18 cellular contexts compared by ENCODE assay signal in the genomic region with DNA sequence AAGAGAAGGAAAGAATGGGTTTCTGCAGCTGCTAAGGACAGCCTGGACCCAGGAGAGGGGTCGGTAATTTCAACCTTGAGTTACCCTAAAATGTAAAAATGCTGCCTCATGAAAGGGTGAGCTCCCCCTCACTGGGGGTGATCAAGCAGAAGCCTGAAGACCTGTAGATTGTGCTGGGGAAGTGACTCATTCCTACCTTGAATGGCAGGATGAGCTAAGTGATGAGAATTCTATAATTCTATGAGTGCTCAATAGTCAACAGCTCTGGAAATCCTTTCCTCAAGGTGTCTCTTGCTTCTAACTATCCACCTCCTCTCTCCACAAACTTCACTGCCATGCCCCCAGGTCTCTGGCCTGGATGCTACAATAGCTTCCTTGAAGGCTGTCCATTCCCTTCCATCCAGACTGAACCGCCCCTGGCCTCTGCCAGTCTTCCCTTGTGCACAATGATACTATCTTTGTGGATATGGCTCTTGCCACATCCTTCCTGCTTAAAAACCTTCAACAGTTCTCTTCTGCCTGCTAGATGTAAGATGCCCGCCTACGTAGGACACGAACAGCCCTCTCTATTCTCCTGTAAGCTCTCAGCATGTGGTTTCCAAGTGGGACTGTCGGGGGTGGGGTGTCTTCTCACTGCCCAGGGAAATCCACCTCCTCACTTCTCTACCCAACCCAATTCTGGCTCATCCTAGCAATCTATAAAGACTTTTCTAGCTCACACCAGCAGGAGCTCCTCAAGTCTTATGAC. TPM values are rescaled to one million over a fixed set of nuclear protein-coding genes. Genes with fewer than 3 reads are reported as not detected.
DNase-seq lines count a peak whose midpoint lies in the region; ATAC-seq and TF ChIP-seq lines count a peak whose summit lies in the region.
"Had no signal": no experiment of that assay in that cellular context is flagged by ENCODE, and none has a peak within 500 bp of the region (broad histone marks: within the 10 kb centered on the region; RNA-seq: fewer than 3 reads in every experiment).

No MANE protein-coding gene starts in this region.

- H3K4me3 Mint-ChIP-seq in activated T-helper 1 cell treated with anti-CD3 and anti-CD28 coated beads, Interleukin-12 subunit alpha, Interleukin-12 subunit beta, Interleukin-2, Interleukin-4 antibody, amounts not matched to agents 30 ng/mL and 10 ng/mL and 1 ng/mL, durations not matched to agents 14 hours and 24 hours and 36 hours, result peak overlapping the region; percentile 28
- H3K4me3 Mint-ChIP-seq: natural killer cell had no signal

- ATAC-seq in HG03354 (IDR thresholded peaks at IDR 0.05; ENCODE audit: poor library complexity, severe bottlenecking, unreplicated experiment) (no peak), HG03342 (IDR thresholded peaks at IDR 0.05; ENCODE audit: unreplicated experiment) (no peak)
- ATAC-seq: left lung, natural killer cell had no signal

- peaks cover 2% of the 10 kb centered on the region for H3K36me3 Mint-ChIP-seq in activated T-helper 1 cell treated with anti-CD3 and anti-CD28 coated beads, Interleukin-12 subunit alpha, Interleukin-12 subunit beta, Interleukin-2, Interleukin-4 antibody, amounts not matched to agents 30 ng/mL and 10 ng/mL and 1 ng/mL, durations not matched to agents 14 hours and 24 hours and 36 hours (ENCODE audit: low read depth)
- H3K36me3 Mint-ChIP-seq: CD14-positive monocyte, natural killer cell had no signal

- H3K36me3 ChIP-seq in mesodermal cell (ENCODE audit: control insufficient read depth, insufficient read depth, low read length), result no peaks in the 10 kb centered on the region
- no peaks in the 10 kb centered on the region for H3K36me3 ChIP-seq in MM.1S (replicated peaks; ENCODE audit: insufficient read depth, low read length)
- H3K36me3 ChIP-seq: right atrium auricular region had no signal

- H3K27ac ChIP-seq in mesodermal cell (ENCODE audit: low read depth, low read length, severe bottlenecking) (peak overlapping the region; percentile 41), MM.1S (ENCODE audit: low read length) (no peak overlapping the region)
- H3K27ac ChIP-seq: left lung, right atrium auricular region had no signal

- DNase-seq in GDM1 (lab: John Stamatoyannopoulos, UW), result peak; percentile 34
- DNase-seq in HT1080 (ENCODE audit: low read depth), result peak; percentile 72
- peak; percentile 31 for DNase-seq in activated T-helper 1 cell treated with anti-CD3 and anti-CD28 coated beads, Interleukin-12 subunit alpha, Interleukin-12 subunit beta, Interleukin-2, Interleukin-4 antibody, amounts not matched to agents 30 ng/mL and 10 ng/mL and 1 ng/mL, durations not matched to agents 14 hours and 24 hours and 36 hours (ENCODE audit: low spot score)
- DNase-seq in MM.1S, result no peak
- DNase-seq in NCI-H446 (lab: John Stamatoyannopoulos, UW), result no peak
- DNase-seq: GOT3; left lung; natural killer cell; NCI-H1105; NCI-H2227 treated with DMSO at 0.1 percent for 48 hours; stimulated activated CD4-positive, alpha-beta T cell treated with anti-CD3 and anti-CD28 coated beads, Interleukin-4, amount 100 ng/mL, for 1 hour; stimulated activated naive CD4-positive, alpha-beta T cell treated with Interleukin-2 at 50 U/mL for 16 hours had no signal

- no peaks in the 10 kb centered on the region for H4K20me1 ChIP-seq in MM.1S (ENCODE audit: insufficient read depth, low read length)

- 85 to 89% methylated on average over 5 to 6 of the region's 6 CpGs for WGBS in mesodermal cell (ENCODE audit: insufficient coverage in 2 of 2), 2 experiments

- no peak for TF ChIP-seq CTCF in MM.1S (IDR thresholded peaks at IDR 0.05; ENCODE audit: low read length)

- H3K9me2 ChIP-seq in MM.1S (replicated peaks; ENCODE audit: insufficient read depth, low read length), result no peaks in the 10 kb centered on the region

- H3K9ac ChIP-seq in MM.1S (ENCODE audit: low read length), result no peak overlapping the region

- peaks cover 40% of the 10 kb centered on the region for H3K4me1 Mint-ChIP-seq in activated T-helper 1 cell treated with anti-CD3 and anti-CD28 coated beads, Interleukin-12 subunit alpha, Interleukin-12 subunit beta, Interleukin-2, Interleukin-4 antibody, amounts not matched to agents 30 ng/mL and 10 ng/mL and 1 ng/mL, durations not matched to agents 14 hours and 24 hours and 36 hours (ENCODE audit: low read depth)
- H3K4me1 Mint-ChIP-seq: CD14-positive monocyte had no signal

- no peak overlapping the region for H3K4me3 ChIP-seq in mesodermal cell (ENCODE audit: extremely low read depth, insufficient read depth, low read length, poor library complexity, severe bottlenecking)
- no peak overlapping the region for H3K4me3 ChIP-seq in MM.1S (ENCODE audit: low read length)
- H3K4me3 ChIP-seq: left lung, right atrium auricular region had no signal

- no peaks in the 10 kb centered on the region for H3K79me2 ChIP-seq in MM.1S (ENCODE audit: low read length)

- H3K27me3 Mint-ChIP-seq in activated T-helper 1 cell treated with anti-CD3 and anti-CD28 coated beads, Interleukin-12 subunit alpha, Interleukin-12 subunit beta, Interleukin-2, Interleukin-4 antibody, amounts not matched to agents 30 ng/mL and 10 ng/mL and 1 ng/mL, durations not matched to agents 14 hours and 24 hours and 36 hours (ENCODE audit: insufficient read depth), result peaks cover 3% of the 10 kb centered on the region

- no peaks in the 10 kb centered on the region for H3F3A ChIP-seq in MM.1S (ENCODE audit: insufficient read depth, low read length)

- H3K4me2 ChIP-seq in MM.1S (ENCODE audit: low read depth, low read length), result no peak overlapping the region

- no peak overlapping the region for H2AFZ ChIP-seq in MM.1S (ENCODE audit: low read length)

- H3K9me3 ChIP-seq in mesodermal cell (ENCODE audit: control insufficient read depth, low read length) (no peaks in the 10 kb centered on the region), MM.1S (replicated peaks; ENCODE audit: insufficient read depth, low read length) (no peaks in the 10 kb centered on the region)
- H3K9me3 ChIP-seq: left lung, right atrium auricular region had no signal

- no peaks in the 10 kb centered on the region for H3K27me3 ChIP-seq in MM.1S (replicated peaks; ENCODE audit: insufficient read depth, low read length)
- H3K27me3 ChIP-seq: right atrium auricular region had no signal

- H3K4me1 ChIP-seq in mesodermal cell (ENCODE audit: control insufficient read depth, insufficient read depth, low read length, poor library complexity, severe bottlenecking) (peaks cover 20% of the 10 kb centered on the region), MM.1S (ENCODE audit: low read length) (no peaks in the 10 kb centered on the region)
- H3K4me1 ChIP-seq: left lung, right atrium auricular region had no signal

- H3K9me3 Mint-ChIP-seq in activated T-helper 1 cell treated with anti-CD3 and anti-CD28 coated beads, Interleukin-12 subunit alpha, Interleukin-12 subunit beta, Interleukin-2, Interleukin-4 antibody, amounts not matched to agents 30 ng/mL and 10 ng/mL and 1 ng/mL, durations not matched to agents 14 hours and 24 hours and 36 hours, result no peaks in the 10 kb centered on the region
- H3K9me3 Mint-ChIP-seq: natural killer cell had no signal

- intact Hi-C loops in activated T-helper 1 cell treated with anti-CD3 and anti-CD28 coated beads, Interleukin-12 subunit alpha, Interleukin-12 subunit beta, Interleukin-2, Interleukin-4 antibody, amounts not matched to agents 30 ng/mL and 10 ng/mL and 1 ng/mL, durations not matched to agents 14 hours and 24 hours and 36 hours (cut with micrococcal nuclease), result loop anchor here (1.0 to 10.0 kb wide), 5 partner anchors 17 to 807 kb away; partner anchors contain the start of gene TXN

- peak overlapping the region; percentile 89 for H3K27ac Mint-ChIP-seq in activated T-helper 1 cell treated with anti-CD3 and anti-CD28 coated beads, Interleukin-12 subunit alpha, Interleukin-12 subunit beta, Interleukin-2, Interleukin-4 antibody, amounts not matched to agents 30 ng/mL and 10 ng/mL and 1 ng/mL, durations not matched to agents 14 hours and 24 hours and 36 hours
- H3K27ac Mint-ChIP-seq: CD14-positive monocyte, natural killer cell had no signal

RNA-seq across cellular contexts. Expression of gene PTPN3, which starts 50.6 kb away (rescaled TPM):
- 5.0 and 10.1 TPM in 2 replicates for total RNA-seq in HT1080 (2014; rRNA removed; shearing (Covaris generic))
- 6.4 and 6.9 TPM in 2 replicates for polyA plus RNA-seq in HT1080 (2015; cell fraction: cytosol; rRNA removed)
- 12.1 and 12.5 TPM in 2 replicates for polyA plus RNA-seq in HT1080 (2015; cell fraction: nucleus; rRNA removed)
- 6.6 TPM in 2 replicates for total RNA-seq in activated T-helper 1 cell treated with anti-CD3 and anti-CD28 coated beads, Interleukin-12 subunit alpha, Interleukin-12 subunit beta, Interleukin-2, Interleukin-4 antibody, amounts not matched to agents 30 ng/mL and 10 ng/mL and 1 ng/mL, durations not matched to agents 14 hours and 24 hours and 36 hours
- 1.2 TPM for polyA plus RNA-seq in mesodermal cell (2013, experiment 1 of 2)
- polyA plus RNA-seq in mesodermal cell (2013, experiment 2 of 2), result 2.3 TPM
- total RNA-seq: natural killer cell, OCI-LY7 had no signal
- polyA plus RNA-seq: CD14-positive monocyte had no signal

Comparison
In these comparisons a context has a peak if more than half of its experiments do, and no peak if none do; other contexts are left out.
1. DNase-seq: peak in GDM1 (single experiment), HT1080 (single experiment) and activated T-helper 1 cell treated with anti-CD3 and anti-CD28 coated beads, Interleukin-12 subunit alpha, Interleukin-12 subunit beta, Interleukin-2, Interleukin-4 antibody, amounts not matched to agents 30 ng/mL and 10 ng/mL and 1 ng/mL, durations not matched to agents 14 hours and 24 hours and 36 hours (single experiment); none in MM.1S (single experiment) and NCI-H446 (0 of 2).